ENCODE assay signal across 1 cellular context in genomic region chr10:71334228-71334791, GRCh38.
TF ChIP-seq lines count a peak whose summit lies in the region.

No MANE protein-coding gene starts in this region.

TF ChIP-seq in H1, 55 proteins besides CTCF, POLR2A, EP300 and RAD21:
- TF ChIP-seq TEAD4 (IDR thresholded peaks at IDR 0.05; ENCODE audit: low read depth, low read length) (no peak), BACH1 (IDR thresholded peaks at IDR 0.05; ENCODE audit: low read length) (no peak), USF2 (IDR thresholded peaks at IDR 0.05; ENCODE audit: low read length) (no peak), CBX5 (IDR thresholded peaks at IDR 0.05; ENCODE audit: low read depth, low read length) (no peak), SRF (IDR thresholded peaks at IDR 0.05; ENCODE audit: low read depth, low read length) (no peak), CHD2 (IDR thresholded peaks at IDR 0.05; ENCODE audit: low read length) (no peak), SIN3A (conservative IDR thresholded peaks at IDR 0.05 in 1 of 2, IDR thresholded peaks at IDR 0.05 in 1 of 2; ENCODE audit: low read depth in 1 of 2, low read length in 2 of 2) (no peak), SIX5 (IDR thresholded peaks at IDR 0.05; ENCODE audit: low read depth, low read length) (no peak), KDM4A (IDR thresholded peaks at IDR 0.05; ENCODE audit: low read depth, low read length, severe bottlenecking) (no peak)
